18 cellular contexts compared by ENCODE assay signal in genomic region chr2:10397878-10398277, GRCh38. TPM values are rescaled to one million over a fixed set of nuclear protein-coding genes. Genes with fewer than 3 reads are reported as not detected.
DNase-seq lines count a peak whose midpoint lies in the region; ATAC-seq, FAIRE-seq and TF ChIP-seq lines count a peak whose summit lies in the region.
"Had no signal": no experiment of that assay in that cellular context is flagged by ENCODE, and none has a peak within 500 bp of the region (broad histone marks: within the 10 kb centered on the region; RNA-seq: fewer than 3 reads in every experiment).

No MANE protein-coding gene starts in this region.

- H4K91ac ChIP-seq in neuronal stem cell (ENCODE audit: low read depth, low read length, poor library complexity): no peak overlapping the region

- H2AK5ac ChIP-seq in neuronal stem cell (ENCODE audit: low read depth, low read length): peak overlapping the region; percentile 2

- no peak overlapping the region for H3K23ac ChIP-seq in neuronal stem cell (ENCODE audit: low read depth, low read length, poor library complexity)

- no peak for TF ChIP-seq RAD21 in HepG2 (CRISPR knock-in tag; IDR thresholded peaks at IDR 0.05)

- no peak overlapping the region for H2BK120ac ChIP-seq in neuronal stem cell (ENCODE audit: low read depth, low read length)

- H3K14ac ChIP-seq in neuronal stem cell (ENCODE audit: low read length): no peak overlapping the region

- intact Hi-C loops in HepG2 (cut with micrococcal nuclease; ENCODE audit: unreplicated experiment): no loop called here
- intact Hi-C loops in right lobe of liver (cut with DNase I): no loop called here
- intact Hi-C loops in Calu3 (cut with micrococcal nuclease; ENCODE audit: unreplicated experiment): no loop called here
- intact Hi-C loops in adrenal gland (cut with DNase I): no loop called here

- H2BK15ac ChIP-seq in neuronal stem cell (ENCODE audit: low read length): no peak overlapping the region

- no peak for ATAC-seq in HepG2
- ATAC-seq in right lobe of liver: no peak
- ATAC-seq in activated T-helper 17 cell treated with anti-CD3 and anti-CD28 coated beads, Interleukin-2, amount 50 U/mL, for 72 hours (replicated peaks): no peak
- no peak for ATAC-seq in HG02759 (IDR thresholded peaks at IDR 0.05; ENCODE audit: unreplicated experiment)
- ATAC-seq: activated CD4-positive, CD25-positive, alpha-beta regulatory T cell treated with anti-CD3 and anti-CD28 coated beads, Interleukin-2, amount 50 U/mL, for 24 hours had no signal

- H3K27ac ChIP-seq in HepG2 (ENCODE audit: extremely low read length, insufficient read depth, low read length): no peak overlapping the region
- no peak overlapping the region for H3K27ac ChIP-seq in right lobe of liver
- no peak overlapping the region for H3K27ac ChIP-seq in neuronal stem cell (replicated peaks; ENCODE audit: low read length)
- H3K27ac ChIP-seq in adrenal gland: peak overlapping the region in 1 of 5 donors; percentile 45
- H3K27ac ChIP-seq: hepatocyte, thyroid gland had no signal

- TF ChIP-seq POLR2A in HepG2 (IDR thresholded peaks at IDR 0.05; ENCODE audit: insufficient read depth in 1 of 2, low read depth in 2 of 2, low read length in 2 of 2) (no peak), right lobe of liver (IDR thresholded peaks at IDR 0.05) (no peak), adrenal gland (IDR thresholded peaks at IDR 0.05) (no peak)

- peaks cover 6% of the 10 kb centered on the region; the same call in 1 of the 2 replicates for H4K20me1 ChIP-seq in HepG2 (ENCODE audit: insufficient read depth, low read length)

- H3K4me2 ChIP-seq in HepG2 (ENCODE audit: low read depth, low read length) (no peak overlapping the region), neuronal stem cell (ENCODE audit: insufficient read depth, low read length, poor library complexity, severe bottlenecking) (no peak overlapping the region)
- H3K4me2 ChIP-seq: hepatocyte had no signal

- H3K9me3 Mint-ChIP-seq in activated T-helper 17 cell treated with anti-CD3 and anti-CD28 coated beads, Interleukin-2, amount 50 U/mL, for 72 hours: no peaks in the 10 kb centered on the region
- H3K9me3 Mint-ChIP-seq in Calu3 (ENCODE audit: low read depth, unreplicated experiment): no peaks in the 10 kb centered on the region
- H3K9me3 Mint-ChIP-seq: stimulated activated naive B cell treated with anti-CD40 and anti-IgM and Interleukin-4, amounts not matched to agents 10 μg/mL and 1 μg/mL and 100 μg/mL, for 72 hours had no signal

- H2BK12ac ChIP-seq in neuronal stem cell (ENCODE audit: low read length): no peak overlapping the region

- no peaks in the 10 kb centered on the region for H3K79me2 ChIP-seq in HepG2 (ENCODE audit: insufficient read depth, low read length)

- no peak overlapping the region for H4K8ac ChIP-seq in neuronal stem cell (ENCODE audit: low read depth, low read length)

- no peak overlapping the region for H3K4me3 Mint-ChIP-seq in activated T-helper 17 cell treated with anti-CD3 and anti-CD28 coated beads, Interleukin-2, amount 50 U/mL, for 72 hours
- no peak overlapping the region for H3K4me3 Mint-ChIP-seq in Calu3 (ENCODE audit: low read depth, unreplicated experiment)
- H3K4me3 Mint-ChIP-seq: H9; stimulated activated naive B cell treated with anti-CD40 and anti-IgM and Interleukin-4, amounts not matched to agents 10 μg/mL and 1 μg/mL and 100 μg/mL, for 72 hours had no signal

- no peak for DNase-seq in HepG2 (ENCODE audit: low spot score)
- no peak for DNase-seq in right lobe of liver
- no peak for DNase-seq in neuronal stem cell (ENCODE audit: low spot score)
- DNase-seq in Calu3: no peak
- DNase-seq in A172 (ENCODE audit: low spot score): no peak
- no peak for DNase-seq in adrenal gland
- DNase-seq: Caco-2; H9; NCI-H1105; posterior cingulate gyrus; stimulated activated naive B cell treated with anti-CD40 and anti-IgM and Interleukin-4, amounts not matched to agents 10 μg/mL and 1 μg/mL and 100 μg/mL, for 72 hours; thyroid gland had no signal

- TF ChIP-seq CTCF in HepG2 (CRISPR knock-in tag; IDR thresholded peaks at IDR 0.05) (no peak), right lobe of liver (IDR thresholded peaks at IDR 0.05) (no peak), Calu3 (IDR thresholded peaks at IDR 0.05; ENCODE audit: unreplicated experiment) (no peak), adrenal gland (IDR thresholded peaks at IDR 0.05) (no peak)

- peaks cover 3% of the 10 kb centered on the region for H3K79me1 ChIP-seq in neuronal stem cell (ENCODE audit: low read depth, low read length)

- TF ChIP-seq EP300 in HepG2 (IDR thresholded peaks at IDR 0.05; ENCODE audit: low read depth in 2 of 2, low read length in 2 of 2) (no peak), HepG2 (CRISPR knock-in tag; IDR thresholded peaks at IDR 0.05; ENCODE audit: borderline replicate concordance) (no peak)

- no peak overlapping the region for H2BK5ac ChIP-seq in neuronal stem cell (ENCODE audit: low read length)

- no peak overlapping the region for H3K9ac ChIP-seq in HepG2 (ENCODE audit: insufficient read depth, low read depth, low read length)
- H3K9ac ChIP-seq in neuronal stem cell (ENCODE audit: low read depth, low read length, poor library complexity): no peak overlapping the region

- CTCF ChIA-PET in HepG2 (lab: Yijun Ruan, JAX; ENCODE audit: low intra/inter-chr PET ratio, low total read pairs): no interaction called here
- CTCF ChIA-PET in Calu3 (lab: Charles Lee): no interaction called here

- no peak overlapping the region for H3K18ac ChIP-seq in neuronal stem cell (ENCODE audit: low read length)

- H3K4ac ChIP-seq in neuronal stem cell (ENCODE audit: low read length): no peak overlapping the region

- WGBS in HepG2 (ENCODE audit: low lambda C conversion rate): 79% methylated on average over 4 of the region's 4 CpGs
- no CpG with 5 or more reads among the region's 4 CpGs for WGBS in right lobe of liver (ENCODE audit: insufficient coverage, low coverage, low lambda C conversion rate, missing lambda C conversion rate)
- no CpG with 5 or more reads among the region's 4 CpGs for WGBS in neuronal stem cell (ENCODE audit: extremely low coverage in 2 of 2, insufficient read length in 2 of 2, insufficient replicate concordance in 1 of 2), 2 donors
- 63 to 68% (median 65%) methylated on average over 4 of the region's 4 CpGs for WGBS in adrenal gland, 4 donors

- peak overlapping the region; percentile 81 for H3K27ac Mint-ChIP-seq in activated T-helper 17 cell treated with anti-CD3 and anti-CD28 coated beads, Interleukin-2, amount 50 U/mL, for 72 hours
- no peak overlapping the region for H3K27ac Mint-ChIP-seq in Calu3 (ENCODE audit: unreplicated experiment)

- peaks cover 41% of the 10 kb centered on the region for H3K4me1 ChIP-seq in HepG2 (ENCODE audit: insufficient read depth, low read length)
- peaks cover 0 to 37% (median 18%) of the 10 kb centered on the region in 4 donors for H3K4me1 ChIP-seq in right lobe of liver
- H3K4me1 ChIP-seq in neuronal stem cell (ENCODE audit: control insufficient read depth in 2 of 2, insufficient read depth in 1 of 2, low read depth in 1 of 2, low read length in 2 of 2): peaks cover 0 to 6% of the 10 kb centered on the region in 2 donors
- H3K4me1 ChIP-seq in adrenal gland (replicated peaks in 1 of 2): peaks cover 7 to 30% of the 10 kb centered on the region in 2 donors

- H3K4me3 ChIP-seq in HepG2 (replicated peaks in 1 of 3; ENCODE audit: insufficient read depth in 1 of 3, low read depth in 2 of 3, low read length in 3 of 3) (no peak overlapping the region), right lobe of liver (no peak overlapping the region), neuronal stem cell (ENCODE audit: low read length in 2 of 2) (no peak overlapping the region), adrenal gland (no peak overlapping the region)
- H3K4me3 ChIP-seq: coronary artery, hepatocyte, thyroid gland had no signal

- no peak for FAIRE-seq in HepG2 (lab: Jason Lieb, UNC)
- FAIRE-seq: HTR-8/SVneo had no signal

- in situ Hi-C loops in HepG2 (cut with HindIII; ENCODE audit: extremely low pct_ligation_motif_present, low pct_unique_long_range_greater_than_20kb): no loop called here

- POLR2A ChIA-PET in HepG2 (lab: Yijun Ruan, JAX): no interaction called here

- H3K27me3 Mint-ChIP-seq in activated T-helper 17 cell treated with anti-CD3 and anti-CD28 coated beads, Interleukin-2, amount 50 U/mL, for 72 hours: no peaks in the 10 kb centered on the region
- no peaks in the 10 kb centered on the region for H3K27me3 Mint-ChIP-seq in Calu3 (ENCODE audit: unreplicated experiment)
- H3K27me3 Mint-ChIP-seq: stimulated activated naive B cell treated with anti-CD40 and anti-IgM and Interleukin-4, amounts not matched to agents 10 μg/mL and 1 μg/mL and 100 μg/mL, for 72 hours had no signal

- H2AFZ ChIP-seq in HepG2 (ENCODE audit: low read length) (no peak overlapping the region), neuronal stem cell (ENCODE audit: low read length) (no peak overlapping the region)
- H2AFZ ChIP-seq: hepatocyte had no signal

- BruUV-seq in HepG2 (replicated peaks; lab: Mats Ljungman, UMichigan) (no TSS peak), Calu3 (replicated peaks; lab: Mats Ljungman, UMichigan) (no TSS peak)

- H3K36me3 ChIP-seq in HepG2 (replicated peaks in 1 of 2; ENCODE audit: control insufficient read depth in 1 of 2, insufficient read depth in 2 of 2, low read length in 2 of 2) (peaks cover 4 to 6% of the 10 kb centered on the region in 2 experiments; a peak in 2 of 5 replicates), right lobe of liver (no peaks in the 10 kb centered on the region), neuronal stem cell (replicated peaks in 1 of 2; ENCODE audit: control insufficient read depth in 2 of 2, insufficient read depth in 2 of 2, low read length in 2 of 2) (no peaks in the 10 kb centered on the region), adrenal gland (replicated peaks in 1 of 2) (no peaks in the 10 kb centered on the region)
- H3K36me3 ChIP-seq: thyroid gland had no signal

- peaks cover 41% of the 10 kb centered on the region for H3K4me1 Mint-ChIP-seq in activated T-helper 17 cell treated with anti-CD3 and anti-CD28 coated beads, Interleukin-2, amount 50 U/mL, for 72 hours
- H3K4me1 Mint-ChIP-seq in Calu3 (ENCODE audit: low read depth, unreplicated experiment): peaks cover 28% of the 10 kb centered on the region

- H3K36me3 Mint-ChIP-seq in activated T-helper 17 cell treated with anti-CD3 and anti-CD28 coated beads, Interleukin-2, amount 50 U/mL, for 72 hours (ENCODE audit: low read depth): peaks cover 60% of the 10 kb centered on the region
- no peaks in the 10 kb centered on the region for H3K36me3 Mint-ChIP-seq in Calu3 (ENCODE audit: insufficient read depth, unreplicated experiment)

- H3K27me3 ChIP-seq in HepG2 (ENCODE audit: control insufficient read depth in 1 of 2, insufficient read depth in 2 of 2, low read length in 2 of 2): no peaks in the 10 kb centered on the region
- H3K27me3 ChIP-seq in right lobe of liver: no peaks in the 10 kb centered on the region
- H3K27me3 ChIP-seq in neuronal stem cell (ENCODE audit: control insufficient read depth in 3 of 3, insufficient read depth in 3 of 3, low read depth in 1 of 3, low read length in 3 of 3): no peaks in the 10 kb centered on the region
- H3K27me3 ChIP-seq in adrenal gland: no peaks in the 10 kb centered on the region
- H3K27me3 ChIP-seq: hepatocyte, thyroid gland had no signal

- H3K9me3 ChIP-seq in HepG2 (ENCODE audit: low read length) (no peaks in the 10 kb centered on the region), right lobe of liver (no peaks in the 10 kb centered on the region), neuronal stem cell (replicated peaks in 1 of 2; ENCODE audit: control insufficient read depth in 2 of 2, insufficient read depth in 1 of 2, low read depth in 1 of 2, low read length in 2 of 2) (no peaks in the 10 kb centered on the region), adrenal gland (replicated peaks in 1 of 3) (no peaks in the 10 kb centered on the region)
- H3K9me3 ChIP-seq: Caco-2, thyroid gland had no signal

RNA-seq across cellular contexts. Expression of gene ODC1, which starts 50.2 kb away (rescaled TPM):
- total RNA-seq in HepG2 (2016; rRNA removed; fragmentation: Illumina TruSeq; extraction: Trizol) (371 and 422 TPM in 2 replicates), right lobe of liver (100 to 1,000 TPM in 2 of 6 experiments, 10 to 100 TPM in 4; 14.4 to 197 (median 28.6) TPM), Calu3 (2022) (78.4 and 85.7 TPM in 2 replicates), adrenal gland (10 to 100 TPM; 11.0 to 74.0 (median 23.1) TPM)
- total RNA-seq in HepG2 (2016; cell fraction: cytosol; rRNA removed; fragmentation: Illumina TruSeq; extraction: Trizol; ENCODE audit: low read depth): 747 and 845 TPM in 2 replicates
- total RNA-seq in HepG2 (2016; cell fraction: insoluble cytoplasmic fraction; rRNA removed; fragmentation: Illumina TruSeq; extraction: Trizol): 382 and 405 TPM in 2 replicates
- 1,179 and 1,380 TPM in 2 replicates for total RNA-seq in HepG2 (2016; cell fraction: membrane; rRNA removed; fragmentation: Illumina TruSeq; extraction: Trizol)
- total RNA-seq in HepG2 (2016; cell fraction: nucleus; rRNA removed; fragmentation: Illumina TruSeq; extraction: Trizol): 154 and 170 TPM in 2 replicates
- polyA plus RNA-seq in HepG2 (2011; rRNA removed) (105 and 142 TPM in 2 replicates), adrenal gland (100 to 1,000 TPM in 1 of 3 donors, 10 to 100 TPM in 1, 1 to 10 TPM in 1; 6.4 to 204 (median 10.2) TPM)
- 93.6 and 131 TPM in 2 replicates for polyA plus RNA-seq in HepG2 (2011; cell fraction: cytosol; rRNA removed)
- 44.5 and 56.5 TPM in 2 replicates for polyA plus RNA-seq in HepG2 (2011; cell fraction: nucleus; rRNA removed)
- polyA plus RNA-seq in HepG2 (2012): 108 and 109 TPM in 2 replicates
- 923 and 940 TPM in 2 replicates for polyA plus RNA-seq in HepG2 (2016; cell fraction: cytosol; fragmentation: Illumina TruSeq; extraction: Trizol; ENCODE audit: low read depth)
- 367 and 392 TPM in 2 replicates for polyA plus RNA-seq in HepG2 (2016; cell fraction: insoluble cytoplasmic fraction; fragmentation: Illumina TruSeq; extraction: Trizol; ENCODE audit: low read depth)
- polyA plus RNA-seq in HepG2 (2016; cell fraction: membrane; fragmentation: Illumina TruSeq; extraction: Trizol; ENCODE audit: low read depth): 1,008 and 1,080 TPM in 2 replicates
- 235 and 237 TPM in 2 replicates for polyA plus RNA-seq in HepG2 (2016; cell fraction: nucleus; fragmentation: Illumina TruSeq; extraction: Trizol; ENCODE audit: insufficient read depth, low read depth)
- polyA minus RNA-seq in HepG2 (2011; rRNA and poly(A)+ RNA removed; ENCODE audit: low replicate concordance): 64.0 and 223 TPM in 2 replicates
- polyA minus RNA-seq in HepG2 (2011; cell fraction: cytosol; rRNA and poly(A)+ RNA removed): 53.3 and 58.5 TPM in 2 replicates
- 32.7 and 35.2 TPM in 2 replicates for polyA minus RNA-seq in HepG2 (2011; cell fraction: nucleus; rRNA and poly(A)+ RNA removed)
- total RNA-seq in activated T-helper 17 cell treated with anti-CD3 and anti-CD28 coated beads, Interleukin-2, amount 50 U/mL, for 72 hours: 100 to 1,000 TPM in 1 of 2 donors, 10 to 100 TPM in 1; 60.3 to 180 TPM
- 196 TPM for polyA plus RNA-seq in neuronal stem cell (2013, experiment 1 of 2)
- 192 TPM for polyA plus RNA-seq in neuronal stem cell (2013, experiment 2 of 2)
- 308 and 372 TPM in 2 replicates for total RNA-seq in A172 (2014; rRNA removed; shearing (Covaris generic))
